12 cellular contexts compared by ENCODE assay signal in genomic region chr7:74478671-74479065, GRCh38. TPM values are rescaled to one million over a fixed set of nuclear protein-coding genes. Genes with fewer than 3 reads are reported as not detected.
DNase-seq lines count a peak whose midpoint lies in the region; ATAC-seq and TF ChIP-seq lines count a peak whose summit lies in the region.
"Had no signal": no experiment of that assay in that cellular context is flagged by ENCODE, and none has a peak within 500 bp of the region (broad histone marks: within the 10 kb centered on the region; RNA-seq: fewer than 3 reads in every experiment).

No MANE protein-coding gene starts in this region.

- H4K20me1 ChIP-seq in fibroblast of lung (ENCODE audit: control insufficient read depth, extremely low read depth, insufficient read depth, low read length), result no peaks in the 10 kb centered on the region

- no peak overlapping the region for H2AFZ ChIP-seq in fibroblast of lung (ENCODE audit: low read length)

- DNase-seq in right atrium auricular region (ENCODE audit: low spot score) (no peak), cardiac septum (ENCODE audit: low spot score) (no peak), fibroblast of lung (ENCODE audit: low read depth in 2 of 2) (peak in 1 of 2 donors; percentile 13), DMS 273 treated with DMSO at 0.1 percent for 48 hours (lab: John Stamatoyannopoulos, UW) (no peak), GM13976 (ENCODE audit: low spot score) (no peak)
- DNase-seq in activated CD4-positive, alpha-beta T cell treated with anti-CD3 and anti-CD28 coated beads, Interleukin-2, amount 10 ng/mL, durations not matched to agents 24 days and 14 days, result no peak
- DNase-seq: activated T-cell treated with anti-CD3 and anti-CD28 coated beads for 4 hours; naive thymus-derived CD8-positive, alpha-beta T cell had no signal

- peak overlapping the region; percentile 37 for H3K9ac ChIP-seq in fibroblast of lung (ENCODE audit: insufficient read depth, low read length)
- no peak overlapping the region for H3K9ac ChIP-seq in rectal smooth muscle tissue (ENCODE audit: low read length)

- in situ Hi-C loops in GM13976 (cut with MboI; ENCODE audit: low sequenced_read_pairs, unreplicated experiment), result no loop called here

- peaks cover 2% of the 10 kb centered on the region for H3K27me3 Mint-ChIP-seq in activated CD4-positive, alpha-beta T cell treated with anti-CD3 and anti-CD28 coated beads, Interleukin-2, amount 10 ng/mL, durations not matched to agents 24 days and 14 days

- no peak overlapping the region for H3K27ac Mint-ChIP-seq in activated CD4-positive, alpha-beta T cell treated with anti-CD3 and anti-CD28 coated beads, Interleukin-2, amount 10 ng/mL, durations not matched to agents 24 days and 14 days
- H3K27ac Mint-ChIP-seq: naive thymus-derived CD8-positive, alpha-beta T cell; stimulated activated memory B cell treated with anti-CD40 and anti-IgM and Interleukin-4, amounts not matched to agents 10 μg/mL and 1 μg/mL and 100 μg/mL, for 72 hours had no signal

- no peak overlapping the region for H3K4me3 Mint-ChIP-seq in activated CD4-positive, alpha-beta T cell treated with anti-CD3 and anti-CD28 coated beads, Interleukin-2, amount 10 ng/mL, durations not matched to agents 24 days and 14 days
- H3K4me3 Mint-ChIP-seq: naive thymus-derived CD8-positive, alpha-beta T cell; stimulated activated memory B cell treated with anti-CD40 and anti-IgM and Interleukin-4, amounts not matched to agents 10 μg/mL and 1 μg/mL and 100 μg/mL, for 72 hours had no signal

- H3K9me3 ChIP-seq in right atrium auricular region (no peaks in the 10 kb centered on the region), fibroblast of lung (ENCODE audit: control insufficient read depth, insufficient read depth, low read depth, low read length) (no peaks in the 10 kb centered on the region)

- H3K4me3 ChIP-seq in right atrium auricular region (no peak overlapping the region), fibroblast of lung (replicated peaks in 1 of 4; ENCODE audit: control extremely low read depth in 1 of 4, insufficient read depth in 1 of 4, low read depth in 3 of 4, low read length in 4 of 4) (no peak overlapping the region), rectal smooth muscle tissue (ENCODE audit: low read length) (no peak overlapping the region)

- no peaks in the 10 kb centered on the region for H3K4me1 Mint-ChIP-seq in activated CD4-positive, alpha-beta T cell treated with anti-CD3 and anti-CD28 coated beads, Interleukin-2, amount 10 ng/mL, durations not matched to agents 24 days and 14 days

- ATAC-seq in GM21825 (IDR thresholded peaks at IDR 0.05; ENCODE audit: unreplicated experiment), result no peak
- ATAC-seq: naive thymus-derived CD8-positive, alpha-beta T cell; stimulated activated memory B cell treated with anti-CD40 and anti-IgM and Interleukin-4, amounts not matched to agents 10 μg/mL and 1 μg/mL and 100 μg/mL, for 72 hours had no signal

- H3K9me3 Mint-ChIP-seq in activated CD4-positive, alpha-beta T cell treated with anti-CD3 and anti-CD28 coated beads, Interleukin-2, amount 10 ng/mL, durations not matched to agents 24 days and 14 days, result no peaks in the 10 kb centered on the region
- H3K9me3 Mint-ChIP-seq: naive thymus-derived CD8-positive, alpha-beta T cell; stimulated activated memory B cell treated with anti-CD40 and anti-IgM and Interleukin-4, amounts not matched to agents 10 μg/mL and 1 μg/mL and 100 μg/mL, for 72 hours had no signal

- H3K4me1 ChIP-seq in right atrium auricular region (peaks cover 0 to 78% of the 10 kb centered on the region in 2 donors), fibroblast of lung (ENCODE audit: control insufficient read depth, extremely low read depth, insufficient read depth, low read length) (peaks cover 33% of the 10 kb centered on the region), rectal smooth muscle tissue (ENCODE audit: control insufficient read depth, insufficient read depth, low read length) (peaks cover 45% of the 10 kb centered on the region)

- peak overlapping the region; percentile 5 for H3K4me2 ChIP-seq in fibroblast of lung (ENCODE audit: extremely low read depth, insufficient read depth, low read length)

- no peaks in the 10 kb centered on the region for H3K36me3 Mint-ChIP-seq in activated CD4-positive, alpha-beta T cell treated with anti-CD3 and anti-CD28 coated beads, Interleukin-2, amount 10 ng/mL, durations not matched to agents 24 days and 14 days (ENCODE audit: low read depth)
- H3K36me3 Mint-ChIP-seq: naive thymus-derived CD8-positive, alpha-beta T cell; stimulated activated memory B cell treated with anti-CD40 and anti-IgM and Interleukin-4, amounts not matched to agents 10 μg/mL and 1 μg/mL and 100 μg/mL, for 72 hours had no signal

- no peak for TF ChIP-seq CTCF in right atrium auricular region (IDR thresholded peaks at IDR 0.05)
- TF ChIP-seq CTCF in fibroblast of lung (conservative IDR thresholded peaks at IDR 0.05 in 1 of 2, IDR thresholded peaks at IDR 0.05 in 1 of 2; ENCODE audit: low read depth in 1 of 2, low read length in 2 of 2), result no peak
- no peak for TF ChIP-seq CTCF in GM13976 (IDR thresholded peaks at IDR 0.05; ENCODE audit: borderline replicate concordance, control extremely low read depth, extremely low read depth, insufficient read depth, missing control alignments)

- intact Hi-C loops in cardiac septum (cut with DNase I), result loop anchor here (1.0 kb wide), 1 partner anchor 36 kb away; no protein-coding TSS in a partner anchor
- intact Hi-C loops in activated CD4-positive, alpha-beta T cell treated with anti-CD3 and anti-CD28 coated beads, Interleukin-2, amount 10 ng/mL, durations not matched to agents 24 days and 14 days (cut with micrococcal nuclease), result no loop called here

- H3K27me3 ChIP-seq in right atrium auricular region, result no peaks in the 10 kb centered on the region
- H3K27me3 ChIP-seq in fibroblast of lung (ENCODE audit: control insufficient read depth, insufficient read depth, low read length), result no peaks in the 10 kb centered on the region
- H3K27me3 ChIP-seq in rectal smooth muscle tissue (ENCODE audit: control insufficient read depth, insufficient read depth, low read length), result no peaks in the 10 kb centered on the region

- H3K27ac ChIP-seq in right atrium auricular region, result peak overlapping the region; percentile 94 to 98
- peak overlapping the region; percentile 95 for H3K27ac ChIP-seq in fibroblast of lung (ENCODE audit: insufficient read depth, low read length)
- H3K27ac ChIP-seq in rectal smooth muscle tissue (ENCODE audit: low read depth, low read length), result peak overlapping the region; percentile 99
- H3K27ac ChIP-seq: HL-60 had no signal

- no peaks in the 10 kb centered on the region for H3K36me3 ChIP-seq in right atrium auricular region
- H3K36me3 ChIP-seq in fibroblast of lung (ENCODE audit: control insufficient read depth, insufficient read depth, low read length), result no peaks in the 10 kb centered on the region
- H3K36me3 ChIP-seq in rectal smooth muscle tissue (ENCODE audit: control insufficient read depth, insufficient read depth, low read length), result no peaks in the 10 kb centered on the region

- H3K79me2 ChIP-seq in fibroblast of lung (ENCODE audit: control insufficient read depth, insufficient read depth, low read length), result peaks cover 2% of the 10 kb centered on the region

RNA-seq across cellular contexts. Expression of gene GTF2IRD1, which starts 25.0 kb away (rescaled TPM):
- 10 to 100 TPM; 15.6 to 16.5 TPM for total RNA-seq in right atrium auricular region
- total RNA-seq in cardiac septum, result 13.2 TPM
- total RNA-seq in fibroblast of lung, result 10.0 and 14.7 TPM in 2 replicates
- polyA plus RNA-seq in fibroblast of lung, result 7.8 and 9.7 TPM in 2 replicates
- 12.8 and 15.4 TPM in 2 replicates for polyA plus RNA-seq in fibroblast of lung (2012)
- polyA minus RNA-seq in fibroblast of lung (ENCODE audit: low replicate concordance), result 18.9 and 24.1 TPM in 2 replicates
- 1.4 and 2.7 TPM in 2 replicates for total RNA-seq in activated CD4-positive, alpha-beta T cell treated with anti-CD3 and anti-CD28 coated beads, Interleukin-2, amount 10 ng/mL, durations not matched to agents 24 days and 14 days
- polyA plus RNA-seq: naive thymus-derived CD8-positive, alpha-beta T cell had no signal
